18 cellular contexts compared by ENCODE assay signal in genomic region chr14:100474176-100474575, GRCh38.
DNase-seq lines count a peak whose midpoint lies in the region; ATAC-seq and TF ChIP-seq lines count a peak whose summit lies in the region.
"Had no signal": no experiment of that assay in that cellular context is flagged by ENCODE, and none has a peak within 500 bp of the region (broad histone marks: within the 10 kb centered on the region; RNA-seq: fewer than 3 reads in every experiment).

No MANE protein-coding gene starts in this region.

- H3K4me1 Mint-ChIP-seq in chondrocyte (ENCODE audit: low read depth) = peaks cover 71% of the 10 kb centered on the region
- H3K4me1 Mint-ChIP-seq in activated naive CD8-positive, alpha-beta T cell treated with anti-CD3 and anti-CD28 coated beads, Interleukin-2, amount 50 U/mL, for 24 hours = peaks cover 8% of the 10 kb centered on the region
- H3K4me1 Mint-ChIP-seq: B cell had no signal

- peak overlapping the region; percentile 37 for H3K27ac Mint-ChIP-seq in chondrocyte (ENCODE audit: unreplicated experiment)
- no peak overlapping the region for H3K27ac Mint-ChIP-seq in activated naive CD8-positive, alpha-beta T cell treated with anti-CD3 and anti-CD28 coated beads, Interleukin-2, amount 50 U/mL, for 24 hours
- H3K27ac Mint-ChIP-seq: B cell; CD4-positive, alpha-beta T cell had no signal

- no peak for ATAC-seq in GM19463 (IDR thresholded peaks at IDR 0.05; ENCODE audit: unreplicated experiment)
- no peak for ATAC-seq in activated naive CD8-positive, alpha-beta T cell treated with anti-CD3 and anti-CD28 coated beads, Interleukin-2, amount 50 U/mL, for 24 hours
- no peak for ATAC-seq in GM18502 (IDR thresholded peaks at IDR 0.05; ENCODE audit: poor library complexity, unreplicated experiment)
- ATAC-seq: Right ventricle myocardium inferior had no signal

- no peaks in the 10 kb centered on the region for H3K27me3 Mint-ChIP-seq in chondrocyte (ENCODE audit: low read depth)
- H3K27me3 Mint-ChIP-seq in activated naive CD8-positive, alpha-beta T cell treated with anti-CD3 and anti-CD28 coated beads, Interleukin-2, amount 50 U/mL, for 24 hours = no peaks in the 10 kb centered on the region
- H3K27me3 Mint-ChIP-seq: B cell; CD4-positive, alpha-beta T cell had no signal

- DNase-seq in Daoy (ENCODE audit: low read depth) (peak; percentile 52), NCI-H2029 (lab: John Stamatoyannopoulos, UW) (peak; percentile 43), NCI-H446 treated with DMSO at 0.1 percent for 48 hours (lab: John Stamatoyannopoulos, UW) (peak; percentile 73), chondrocyte (ENCODE audit: low spot score) (no peak)
- DNase-seq in activated naive CD8-positive, alpha-beta T cell treated with anti-CD3 and anti-CD28 coated beads, Interleukin-2, amount 50 U/mL, for 24 hours = no peak
- DNase-seq: CD4-positive, alpha-beta T cell; DND-41; GF-D8; KBM-7; NCI-H1048; NCI-H1930; NCI-H524; SK-N-SH; T-helper 1 cell had no signal

- no peak overlapping the region for H3K4me3 Mint-ChIP-seq in chondrocyte (ENCODE audit: unreplicated experiment)
- H3K4me3 Mint-ChIP-seq in activated naive CD8-positive, alpha-beta T cell treated with anti-CD3 and anti-CD28 coated beads, Interleukin-2, amount 50 U/mL, for 24 hours = no peak overlapping the region
- H3K4me3 Mint-ChIP-seq: B cell; CD4-positive, alpha-beta T cell had no signal

- peaks cover 6% of the 10 kb centered on the region for H3K36me3 Mint-ChIP-seq in chondrocyte (ENCODE audit: low read depth)
- no peaks in the 10 kb centered on the region for H3K36me3 Mint-ChIP-seq in activated naive CD8-positive, alpha-beta T cell treated with anti-CD3 and anti-CD28 coated beads, Interleukin-2, amount 50 U/mL, for 24 hours (ENCODE audit: low read depth)

- H3K9me3 Mint-ChIP-seq in chondrocyte (ENCODE audit: low read depth) = no peaks in the 10 kb centered on the region
- no peaks in the 10 kb centered on the region for H3K9me3 Mint-ChIP-seq in activated naive CD8-positive, alpha-beta T cell treated with anti-CD3 and anti-CD28 coated beads, Interleukin-2, amount 50 U/mL, for 24 hours
- H3K9me3 Mint-ChIP-seq: CD4-positive, alpha-beta T cell had no signal

- no peak for TF ChIP-seq CTCF in chondrocyte (IDR thresholded peaks at IDR 0.05)

Comparison
In these comparisons a context has a peak if more than half of its experiments do, and no peak if none do; other contexts are left out.
1. DNase-seq: peak in Daoy (single experiment), NCI-H2029 (single experiment) and NCI-H446 treated with DMSO at 0.1 percent for 48 hours (single experiment); none in chondrocyte (single experiment) and activated naive CD8-positive, alpha-beta T cell treated with anti-CD3 and anti-CD28 coated beads, Interleukin-2, amount 50 U/mL, for 24 hours (single experiment).